In the genomic region with DNA sequence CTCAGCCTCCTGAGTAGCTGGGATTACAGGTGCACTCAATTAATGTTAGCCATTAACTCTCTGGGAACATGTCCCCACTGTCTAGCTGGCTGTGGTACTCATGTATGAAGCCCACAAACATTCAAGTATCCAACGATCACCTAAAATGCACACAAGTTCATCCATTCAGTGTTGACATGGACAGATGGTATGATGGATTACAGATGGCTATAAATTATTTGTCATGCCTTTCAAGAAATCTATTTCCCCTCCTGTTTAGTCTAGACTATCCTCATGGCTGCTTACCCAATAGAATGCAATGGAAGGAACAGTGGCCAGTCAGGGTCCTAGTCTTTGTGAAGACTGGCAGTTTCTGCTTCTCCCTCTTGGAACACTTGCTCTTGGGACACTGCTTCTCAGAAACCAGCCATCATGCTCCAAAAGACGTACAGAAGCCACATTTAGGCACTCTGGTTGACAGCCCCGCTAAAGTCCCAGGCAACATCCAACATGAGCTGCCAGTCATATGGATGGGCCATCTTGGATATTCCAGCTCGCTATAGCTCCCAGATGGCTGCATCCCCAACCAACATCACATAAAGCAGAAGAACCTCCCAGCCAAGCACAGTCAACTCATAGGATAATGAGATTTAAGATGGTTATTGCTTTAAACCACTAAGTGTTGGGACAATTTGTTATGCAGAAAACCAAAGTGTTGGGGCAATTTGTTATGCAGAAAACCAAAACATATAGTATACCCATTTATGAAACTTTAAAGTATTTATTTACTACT, we compare ENCODE assay signal across 1 cellular context.
TF ChIP-seq lines count a peak whose summit lies in the region.

No MANE protein-coding gene starts in this region.

TF ChIP-seq in K562, 482 proteins besides CTCF, POLR2A, EP300 and RAD21:
- TF ChIP-seq, protein P1, sequence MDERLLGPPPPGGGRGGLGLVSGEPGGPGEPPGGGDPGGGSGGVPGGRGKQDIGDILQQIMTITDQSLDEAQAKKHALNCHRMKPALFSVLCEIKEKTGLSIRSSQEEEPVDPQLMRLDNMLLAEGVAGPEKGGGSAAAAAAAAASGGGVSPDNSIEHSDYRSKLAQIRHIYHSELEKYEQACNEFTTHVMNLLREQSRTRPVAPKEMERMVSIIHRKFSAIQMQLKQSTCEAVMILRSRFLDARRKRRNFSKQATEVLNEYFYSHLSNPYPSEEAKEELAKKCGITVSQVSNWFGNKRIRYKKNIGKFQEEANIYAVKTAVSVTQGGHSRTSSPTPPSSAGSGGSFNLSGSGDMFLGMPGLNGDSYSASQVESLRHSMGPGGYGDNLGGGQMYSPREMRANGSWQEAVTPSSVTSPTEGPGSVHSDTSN (CRISPR knock-in tag; IDR thresholded peaks at IDR 0.05; ENCODE audit: low read depth) = no peak
- TF ChIP-seq, protein P1 (tag; conservative IDR thresholded peaks at IDR 0.05; ENCODE audit: low read depth) = peak; percentile 50
- TF ChIP-seq FOXK1 (CRISPR knock-in tag; IDR thresholded peaks at IDR 0.05; ENCODE audit: borderline replicate concordance) (no peak), MEIS2 (IDR thresholded peaks at IDR 0.05; ENCODE audit: partially characterized antibody) (peak; percentile 63)
TF ChIP-seq in K562: peak in this region for 2.
